ENCODE assay signal across 8 cellular contexts in genomic region chr12:120229583-120230325, GRCh38. TPM values are rescaled to one million over a fixed set of nuclear protein-coding genes. Genes with fewer than 3 reads are reported as not detected.
A peak's percentile ranks its signal among the peaks of the same experiment; 100 is the strongest.
DNase-seq lines count a peak whose midpoint lies in the region; ATAC-seq and TF ChIP-seq lines count a peak whose summit lies in the region.

No MANE protein-coding gene starts in this region.

- intact Hi-C loops in HCT116 (cut with micrococcal nuclease): loop anchor here (10.0 kb wide), 1 partner anchor 205 kb away; the partner anchor contains the start of gene COX6A1

- TF ChIP-seq CTCF in HCT116 (IDR thresholded peaks at IDR 0.05 in 2 of 3, conservative IDR thresholded peaks at IDR 0.05 in 1 of 3; ENCODE audit: borderline replicate concordance in 1 of 3, insufficient read depth in 1 of 3, low read depth in 2 of 3, low read length in 2 of 3): no peak
- no peak for TF ChIP-seq CTCF in VCaP (conservative IDR thresholded peaks at IDR 0.05)

- H4K20me1 ChIP-seq in HCT116 (ENCODE audit: insufficient read depth): peaks cover 8% of the 10 kb centered on the region; the same call in 1 of the 2 replicates

- H3K9me3 ChIP-seq in HCT116 (ENCODE audit: control insufficient read depth in 1 of 2, insufficient read depth in 1 of 2, low read depth in 1 of 2, low read length in 2 of 2): no peaks in the 10 kb centered on the region

- DNase-seq in HCT116 (ENCODE audit: low read depth, low spot score) (no peak), glomerular visceral epithelial cell (ENCODE audit: extremely low spot score) (peak; percentile 35), skeletal muscle cell (ENCODE audit: low read depth) (no peak)
- no peak for DNase-seq in central memory CD4-positive, alpha-beta T cell

- ATAC-seq in HCT116 (no peak), HG03196 (IDR thresholded peaks at IDR 0.05; ENCODE audit: unreplicated experiment) (no peak), GM19035 (IDR thresholded peaks at IDR 0.05; ENCODE audit: unreplicated experiment) (no peak), HG02610 (IDR thresholded peaks at IDR 0.05; ENCODE audit: unreplicated experiment) (no peak)

- peak overlapping the region; percentile 87 for H3K9ac ChIP-seq in HCT116 (ENCODE audit: low read length)

- peak overlapping the region; percentile 44 to 58 for H3K4me3 ChIP-seq in HCT116 (replicated peaks in 1 of 2; ENCODE audit: low read depth in 1 of 2, low read length in 2 of 2)
- peak overlapping the region; percentile 12 for H3K4me3 ChIP-seq in skeletal muscle cell (ENCODE audit: low read depth, low read length)

- peak overlapping the region; percentile 95 for H3K4me2 ChIP-seq in HCT116 (ENCODE audit: low read length)

- H3K4me1 ChIP-seq in HCT116 (ENCODE audit: control insufficient read depth in 1 of 2, insufficient read depth in 2 of 2, low read length in 2 of 2): peaks cover 67 to 98% of the 10 kb centered on the region in 2 experiments

- RAD21 ChIA-PET in HCT116 (lab: Charles Lee; ENCODE audit: low non-redundant PET in 1 of 2, low total read pairs in 2 of 2, uncharacterized antibody in 2 of 2, unreplicated experiment in 2 of 2): interaction anchor here (0.9 to 5.4 kb wide), 6 partner anchors 32 to 62 kb away, joined by 3 to 62 read pairs (median 8); partner anchors contain the start of genes PXN (in 2 of the 2) and RNU4-2 (in 2 of the 2)

- TF ChIP-seq POLR2A in HCT116 (IDR thresholded peaks at IDR 0.05; ENCODE audit: borderline replicate concordance, extremely low read depth, insufficient read depth, insufficient read length): no peak

- no peak for TF ChIP-seq RAD21 in HCT116 (IDR thresholded peaks at IDR 0.05; ENCODE audit: low read depth)

- H2AFZ ChIP-seq in HCT116 (ENCODE audit: low read depth, low read length, poor library complexity, severe bottlenecking): no peak overlapping the region

- CTCF ChIA-PET in HCT116 (lab: Charles Lee): interaction anchor here (0.9 to 8.1 kb wide), 7 partner anchors 8 to 72 kb away, joined by 3 to 181 read pairs (median 8); partner anchors contain the start of genes PXN, RNU4-2, RPLP0 and SIRT4

- peaks cover 0 to 21% of the 10 kb centered on the region in 2 experiments; a peak in 1 of 4 replicates for H3K36me3 ChIP-seq in HCT116 (ENCODE audit: control insufficient read depth in 1 of 2, insufficient read depth in 2 of 2, low read length in 2 of 2)

- no peaks in the 10 kb centered on the region for H3K27me3 ChIP-seq in HCT116 (ENCODE audit: insufficient read depth, low read length)

- peak overlapping the region; percentile 100 for H3K27ac ChIP-seq in HCT116 (ENCODE audit: low read depth, low read length)
- peak overlapping the region; percentile 88 for H3K27ac ChIP-seq in VCaP

- BruUV-seq in HCT116 (replicated peaks; lab: Mats Ljungman, UMichigan): no TSS peak

- H3K9me2 ChIP-seq in HCT116 (ENCODE audit: insufficient read depth): no peaks in the 10 kb centered on the region

- POLR2A ChIA-PET in HCT116 (lab: Charles Lee): interaction anchor here (1.2 to 8.9 kb wide), 6 partner anchors 10 to 242 kb away, joined by 3 to 394 read pairs (median 70); partner anchors contain the start of genes PXN, RNU4-1, RNU4-2 and RPLP0

- peaks cover 95% of the 10 kb centered on the region for H3K79me2 ChIP-seq in HCT116 (ENCODE audit: insufficient read depth, low read length)

TF ChIP-seq in HCT116, 20 proteins besides CTCF, POLR2A, EP300 and RAD21:
- TF ChIP-seq ZFX (IDR thresholded peaks at IDR 0.05): peak; percentile 51; the same call in 1 of the 2 replicates
- TF ChIP-seq SIN3A (IDR thresholded peaks at IDR 0.05; ENCODE audit: low read depth): no peak
- TF ChIP-seq POLR2AphosphoS5 (IDR thresholded peaks at IDR 0.05; ENCODE audit: low read depth, low read length): 0 out of 2 replicates have a peak, but pooled peaks have one; percentile 3

RNA-seq across cellular contexts. Expression of gene RPLP0, which starts 28.8 kb away (rescaled TPM):
- total RNA-seq in HCT116 (2021; ENCODE audit: unreplicated experiment): 4,123 TPM
- 6,734 and 7,674 TPM in 2 replicates for polyA plus RNA-seq in HCT116 (2012)

RNA-seq across cellular contexts. Expression of gene GCN1, which starts 35.2 kb away (rescaled TPM):
- total RNA-seq in HCT116 (2021; ENCODE audit: unreplicated experiment): 184 TPM
- 94.9 and 100 TPM in 2 replicates for polyA plus RNA-seq in HCT116 (2012)

RNA-seq across cellular contexts. Expression of gene PXN, which starts 35.8 kb away (rescaled TPM):
- 211 TPM for total RNA-seq in HCT116 (2021; ENCODE audit: unreplicated experiment)
- 161 and 178 TPM in 2 replicates for polyA plus RNA-seq in HCT116 (2012)
